ENCODE assay signal across 8 cellular contexts in genomic region chr12:94208433-94208921, GRCh38.
DNase-seq lines count a peak whose midpoint lies in the region; ATAC-seq and TF ChIP-seq lines count a peak whose summit lies in the region.

No MANE protein-coding gene starts in this region.

- H3K4me3 ChIP-seq in right atrium auricular region (peak overlapping the region in 1 of 2 donors; percentile 21), thoracic aorta (peak overlapping the region; percentile 52), prostate gland (no peak overlapping the region), PC-3 (ENCODE audit: low read length) (no peak overlapping the region)

- H3K9me3 ChIP-seq in right atrium auricular region (no peaks in the 10 kb centered on the region), thoracic aorta (no peaks in the 10 kb centered on the region), prostate gland (no peaks in the 10 kb centered on the region), PC-3 (ENCODE audit: low read length) (no peaks in the 10 kb centered on the region)

- H3K4me1 ChIP-seq in right atrium auricular region (peaks cover 0 to 19% of the 10 kb centered on the region in 2 donors), thoracic aorta (ENCODE audit: control insufficient read depth in 1 of 2, low read depth in 2 of 2) (peaks cover 14 to 36% of the 10 kb centered on the region in 2 donors), prostate gland (replicated peaks) (no peaks in the 10 kb centered on the region), PC-3 (ENCODE audit: insufficient read depth, low read length) (peaks cover 19% of the 10 kb centered on the region)

- peaks cover 62% of the 10 kb centered on the region for H3K4me1 Mint-ChIP-seq in activated CD4-positive, alpha-beta T cell treated with anti-CD3 and anti-CD28 coated beads, Interleukin-2, amount 10 ng/mL, durations not matched to agents 7 days and 5 days

- no peaks in the 10 kb centered on the region for H3K27me3 ChIP-seq in right atrium auricular region
- no peaks in the 10 kb centered on the region for H3K27me3 ChIP-seq in thoracic aorta (replicated peaks; ENCODE audit: insufficient read depth)
- no peaks in the 10 kb centered on the region for H3K27me3 ChIP-seq in prostate gland (replicated peaks; ENCODE audit: insufficient read depth)
- H3K27me3 ChIP-seq in PC-3 (ENCODE audit: low read length): peaks cover 12% of the 10 kb centered on the region; the same call in 1 of the 2 replicates

- POLR2A ChIA-PET in activated CD4-positive, alpha-beta T cell treated with anti-CD3 and anti-CD28 coated beads, Interleukin-2, amount 10 ng/mL, durations not matched to agents 7 days and 5 days (lab: Charles Lee): interaction anchor here (0.5 to 1.4 kb wide), 8 partner anchors 8 to 1032 kb away, joined by 3 read pairs; no protein-coding TSS in a partner anchor
- POLR2A ChIA-PET in PC-3 (lab: Charles Lee; ENCODE audit: unreplicated experiment): interaction anchor here (0.7 kb wide), 1 partner anchor 680 kb away, joined by 7 read pairs; no protein-coding TSS in a partner anchor

- no peaks in the 10 kb centered on the region for H3K79me2 ChIP-seq in PC-3 (ENCODE audit: low read length)

- H3F3A ChIP-seq in PC-3 (ENCODE audit: low read length, unreplicated experiment): no peaks in the 10 kb centered on the region

- H3K9ac ChIP-seq in PC-3 (ENCODE audit: low read length): no peak overlapping the region

- no peaks in the 10 kb centered on the region for H4K20me1 ChIP-seq in PC-3 (ENCODE audit: low read length)

- H3K4me2 ChIP-seq in PC-3 (ENCODE audit: low read length): no peak overlapping the region

- H3K27ac Mint-ChIP-seq in activated CD4-positive, alpha-beta T cell treated with anti-CD3 and anti-CD28 coated beads, Interleukin-2, amount 10 ng/mL, durations not matched to agents 7 days and 5 days: peak overlapping the region; percentile 91

- no peaks in the 10 kb centered on the region for H3K36me3 ChIP-seq in right atrium auricular region
- H3K36me3 ChIP-seq in thoracic aorta: no peaks in the 10 kb centered on the region
- no peaks in the 10 kb centered on the region for H3K36me3 ChIP-seq in prostate gland
- no peaks in the 10 kb centered on the region for H3K36me3 ChIP-seq in PC-3 (ENCODE audit: low read depth, low read length)

- peak; percentile 42 for ATAC-seq in GM18867 (IDR thresholded peaks at IDR 0.05; ENCODE audit: unreplicated experiment)
- peak; percentile 38 for ATAC-seq in HG02885 (IDR thresholded peaks at IDR 0.05; ENCODE audit: poor library complexity, unreplicated experiment)
- no peak for ATAC-seq in thoracic aorta (ENCODE audit: insufficient number of reproducible peaks, low FRiP score, low read depth)
- ATAC-seq in left colon: no peak
- ATAC-seq in PC-3: no peak

- 92% methylated on average over 8 of the region's 8 CpGs for WGBS in prostate gland

- no TSS peak for BruUV-seq in PC-3 (replicated peaks; lab: Mats Ljungman, UMichigan)

- peaks cover 36% of the 10 kb centered on the region for H3K36me3 Mint-ChIP-seq in activated CD4-positive, alpha-beta T cell treated with anti-CD3 and anti-CD28 coated beads, Interleukin-2, amount 10 ng/mL, durations not matched to agents 7 days and 5 days (ENCODE audit: low read depth)

- intact Hi-C loops in prostate gland (cut with DNase I) (no loop called here), left colon (cut with DNase I, micrococcal nuclease) (no loop called here), PC-3 (cut with micrococcal nuclease) (no loop called here)

- H3K27ac ChIP-seq in right atrium auricular region (peak overlapping the region; percentile 72 to 78), thoracic aorta (peak overlapping the region; percentile 36 to 67), prostate gland (no peak overlapping the region), PC-3 (ENCODE audit: low read length) (no peak overlapping the region)

- no peak overlapping the region for H2AFZ ChIP-seq in PC-3 (ENCODE audit: low read length)

- no peaks in the 10 kb centered on the region; the same call in 1 of the 2 replicates for H3K9me2 ChIP-seq in PC-3 (replicated peaks; ENCODE audit: low read length)

- peaks cover 4% of the 10 kb centered on the region for H3K9me3 Mint-ChIP-seq in activated CD4-positive, alpha-beta T cell treated with anti-CD3 and anti-CD28 coated beads, Interleukin-2, amount 10 ng/mL, durations not matched to agents 7 days and 5 days

- no peak for DNase-seq in activated CD4-positive, alpha-beta T cell treated with anti-CD3 and anti-CD28 coated beads, Interleukin-2, amount 10 ng/mL, durations not matched to agents 7 days and 5 days
- DNase-seq in right atrium auricular region (ENCODE audit: low spot score) (no peak), thoracic aorta (ENCODE audit: low spot score) (no peak), prostate gland (ENCODE audit: low spot score) (no peak), left colon (no peak), PC-3 (no peak)

- no peak for TF ChIP-seq POLR2A in prostate gland (IDR thresholded peaks at IDR 0.05)

- H3K4me3 Mint-ChIP-seq in activated CD4-positive, alpha-beta T cell treated with anti-CD3 and anti-CD28 coated beads, Interleukin-2, amount 10 ng/mL, durations not matched to agents 7 days and 5 days: peak overlapping the region; percentile 69

- no peaks in the 10 kb centered on the region for H3K27me3 Mint-ChIP-seq in activated CD4-positive, alpha-beta T cell treated with anti-CD3 and anti-CD28 coated beads, Interleukin-2, amount 10 ng/mL, durations not matched to agents 7 days and 5 days

- CTCF ChIA-PET in activated CD4-positive, alpha-beta T cell treated with anti-CD3 and anti-CD28 coated beads, Interleukin-2, amount 10 ng/mL, durations not matched to agents 7 days and 5 days (lab: Charles Lee): interaction anchor here (0.6 to 2.5 kb wide), 9 partner anchors 12 to 796 kb away, joined by 3 to 8 read pairs (median 4); no protein-coding TSS in a partner anchor
- CTCF ChIA-PET in PC-3 (lab: Charles Lee): no interaction called here

- no peak for TF ChIP-seq CTCF in right atrium auricular region (IDR thresholded peaks at IDR 0.05)
- TF ChIP-seq CTCF in thoracic aorta (IDR thresholded peaks at IDR 0.05): no peak
- TF ChIP-seq CTCF in prostate gland (IDR thresholded peaks at IDR 0.05): no peak
- TF ChIP-seq CTCF in PC-3 (conservative IDR thresholded peaks at IDR 0.05; ENCODE audit: low read depth, low read length): no peak

Comparison
In these comparisons a context has a peak if more than half of its experiments do, and no peak if none do; other contexts are left out.
1. ATAC-seq: peak in GM18867 (single experiment) and HG02885 (single experiment); none in thoracic aorta (single experiment), left colon (single experiment) and PC-3 (single experiment).
2. H3K27ac ChIP-seq: peak in right atrium auricular region (2 of 2) and thoracic aorta (2 of 2); none in prostate gland (0 of 2) and PC-3 (single experiment).